In genomic region chr21:34526236-34526617, GRCh38 we compare ENCODE assay signal across 8 cellular contexts.
DNase-seq lines count a peak whose midpoint lies in the region; ATAC-seq lines count a peak whose summit lies in the region.

No MANE protein-coding gene starts in this region.

- H3K36me3 Mint-ChIP-seq in stimulated activated naive CD8-positive, alpha-beta T cell treated with anti-CD3 and anti-CD28 coated beads, Interleukin-15, Interleukin-2, amounts not matched to agents 100 ng/mL and 50 ng/mL, for 24 hours (ENCODE audit: low read depth), result peaks cover 28% of the 10 kb centered on the region
- no peaks in the 10 kb centered on the region for H3K36me3 Mint-ChIP-seq in central memory CD8-positive, alpha-beta T cell (ENCODE audit: insufficient read depth)

- H3K27me3 Mint-ChIP-seq in stimulated activated naive CD8-positive, alpha-beta T cell treated with anti-CD3 and anti-CD28 coated beads, Interleukin-15, Interleukin-2, amounts not matched to agents 100 ng/mL and 50 ng/mL, for 24 hours, result no peaks in the 10 kb centered on the region
- no peaks in the 10 kb centered on the region for H3K27me3 Mint-ChIP-seq in central memory CD8-positive, alpha-beta T cell

- peak overlapping the region; percentile 98 for H3K27ac ChIP-seq in muscle layer of duodenum (ENCODE audit: low read length)

- no peak for DNase-seq in stimulated activated naive CD8-positive, alpha-beta T cell treated with anti-CD3 and anti-CD28 coated beads, Interleukin-15, Interleukin-2, amounts not matched to agents 100 U/mL and 50 U/mL, for 24 hours
- DNase-seq in central memory CD8-positive, alpha-beta T cell (ENCODE audit: low spot score in 2 of 2), result no peak
- DNase-seq in AML-193 (lab: John Stamatoyannopoulos, UW), result no peak

- no peaks in the 10 kb centered on the region for H3K9me3 Mint-ChIP-seq in stimulated activated naive CD8-positive, alpha-beta T cell treated with anti-CD3 and anti-CD28 coated beads, Interleukin-15, Interleukin-2, amounts not matched to agents 100 ng/mL and 50 ng/mL, for 24 hours
- peaks cover 5% of the 10 kb centered on the region for H3K9me3 Mint-ChIP-seq in central memory CD8-positive, alpha-beta T cell

- H3K4me3 ChIP-seq in muscle layer of duodenum (ENCODE audit: low read depth in 1 of 2, low read length in 2 of 2), result peak overlapping the region; percentile 61 to 82

- peaks cover 13 to 21% of the 10 kb centered on the region in 2 donors for H3K36me3 ChIP-seq in muscle layer of duodenum (ENCODE audit: control insufficient read depth in 1 of 2, insufficient read depth in 2 of 2, low read length in 2 of 2)

- H3K4me1 ChIP-seq in muscle layer of duodenum (ENCODE audit: control insufficient read depth in 1 of 2, insufficient read depth in 2 of 2, low read length in 2 of 2), result peaks cover 14 to 15% of the 10 kb centered on the region in 2 donors

- no peaks in the 10 kb centered on the region for H3K27me3 ChIP-seq in muscle layer of duodenum (ENCODE audit: low read depth, low read length)

- no peaks in the 10 kb centered on the region for H3K9me3 ChIP-seq in muscle layer of duodenum (ENCODE audit: control insufficient read depth in 1 of 2, low read length in 2 of 2)

- ATAC-seq in stimulated activated naive CD8-positive, alpha-beta T cell treated with anti-CD3 and anti-CD28 coated beads, Interleukin-15, Interleukin-2, amounts not matched to agents 100 U/mL and 50 U/mL, for 24 hours, result no peak
- ATAC-seq in central memory CD8-positive, alpha-beta T cell (replicated peaks; ENCODE audit: extremely low read depth, poor library complexity, severe bottlenecking), result no peak
- ATAC-seq in HG03175 (IDR thresholded peaks at IDR 0.05; ENCODE audit: unreplicated experiment) (no peak), HG02938 (IDR thresholded peaks at IDR 0.05; ENCODE audit: unreplicated experiment) (no peak), GM21381 (IDR thresholded peaks at IDR 0.05; ENCODE audit: unreplicated experiment) (no peak)

- peak overlapping the region; percentile 97 for H3K27ac Mint-ChIP-seq in stimulated activated naive CD8-positive, alpha-beta T cell treated with anti-CD3 and anti-CD28 coated beads, Interleukin-15, Interleukin-2, amounts not matched to agents 100 ng/mL and 50 ng/mL, for 24 hours
- H3K27ac Mint-ChIP-seq in central memory CD8-positive, alpha-beta T cell (ENCODE audit: low read depth), result peak overlapping the region; percentile 38

- H3K4me3 Mint-ChIP-seq in stimulated activated naive CD8-positive, alpha-beta T cell treated with anti-CD3 and anti-CD28 coated beads, Interleukin-15, Interleukin-2, amounts not matched to agents 100 ng/mL and 50 ng/mL, for 24 hours, result peak overlapping the region; percentile 81
- H3K4me3 Mint-ChIP-seq in central memory CD8-positive, alpha-beta T cell, result peak overlapping the region; percentile 51

- H3K4me1 Mint-ChIP-seq in stimulated activated naive CD8-positive, alpha-beta T cell treated with anti-CD3 and anti-CD28 coated beads, Interleukin-15, Interleukin-2, amounts not matched to agents 100 ng/mL and 50 ng/mL, for 24 hours (ENCODE audit: low read depth), result peaks cover 70% of the 10 kb centered on the region
- peaks cover 22% of the 10 kb centered on the region for H3K4me1 Mint-ChIP-seq in central memory CD8-positive, alpha-beta T cell
